25 cellular contexts compared by ENCODE assay signal in genomic region chr10:126016884-126017283, GRCh38.
"Had no signal": no experiment of that assay in that cellular context is flagged by ENCODE, and none has a peak within 500 bp of the region (broad histone marks: within the 10 kb centered on the region; RNA-seq: fewer than 3 reads in every experiment).

No MANE protein-coding gene starts in this region.

- H3K36me3 ChIP-seq: neural progenitor cell, ovary, right lobe of liver, stomach, thyroid gland had no signal

- H3K4me1 Mint-ChIP-seq: naive B cell had no signal

- H3K27me3 Mint-ChIP-seq: natural killer cell treated with Interleukin-12 subunit alpha and Interleukin-12 subunit beta and Interleukin-15 and Interleukin-18, amount 100 ng/mL, for 72 hours had no signal

- H3K9me3 Mint-ChIP-seq: memory B cell; natural killer cell treated with Interleukin-12 subunit alpha and Interleukin-12 subunit beta and Interleukin-15 and Interleukin-18, amount 100 ng/mL, for 72 hours; stimulated activated effector memory CD8-positive, alpha-beta T cell treated with anti-CD3 and anti-CD28 coated beads, Interleukin-12 subunit alpha, Interleukin-12 subunit beta, amount 100 ng/mL, for 72 hours had no signal

- H3K27ac ChIP-seq: dorsolateral prefrontal cortex, neural progenitor cell, ovary, right lobe of liver, stomach, thyroid gland had no signal

- H3K36me3 Mint-ChIP-seq: natural killer cell treated with Interleukin-12 subunit alpha and Interleukin-12 subunit beta and Interleukin-15 and Interleukin-18, amount 100 ng/mL, for 72 hours; stimulated activated effector memory CD8-positive, alpha-beta T cell treated with anti-CD3 and anti-CD28 coated beads, Interleukin-12 subunit alpha, Interleukin-12 subunit beta, amount 100 ng/mL, for 72 hours had no signal

- H3K27ac Mint-ChIP-seq: memory B cell; natural killer cell treated with Interleukin-12 subunit alpha and Interleukin-12 subunit beta and Interleukin-15 and Interleukin-18, amount 100 ng/mL, for 72 hours; neural progenitor cell; stimulated activated effector memory CD8-positive, alpha-beta T cell treated with anti-CD3 and anti-CD28 coated beads, Interleukin-12 subunit alpha, Interleukin-12 subunit beta, amount 100 ng/mL, for 72 hours had no signal

- ATAC-seq: left lobe of liver; mucosa of descending colon; natural killer cell treated with Interleukin-12 subunit alpha and Interleukin-12 subunit beta and Interleukin-15 and Interleukin-18, amount 100 ng/mL, for 72 hours; right lobe of liver; stimulated activated effector memory CD8-positive, alpha-beta T cell treated with anti-CD3 and anti-CD28 coated beads, Interleukin-12 subunit alpha, Interleukin-12 subunit beta, amount 100 ng/mL, for 72 hours had no signal

- H3K27me3 ChIP-seq: dorsolateral prefrontal cortex, neural progenitor cell, ovary, right lobe of liver, stomach, thyroid gland had no signal

- DNase-seq: cerebellar nuclear complex; cortex of kidney; dorsolateral prefrontal cortex; effector CD4-positive, alpha-beta T cell; hypothalamus; mucosa of descending colon; naive B cell; nucleus accumbens; ovary; right lobe of liver; small intestine; stimulated activated CD4-positive, alpha-beta T cell treated with anti-CD3 and anti-CD28 coated beads, Interleukin-12 subunit alpha, Interleukin-12 subunit beta, amount 100 ng/mL, for 4 hours; stimulated activated CD4-positive, alpha-beta T cell treated with anti-CD3 and anti-CD28 coated beads, Interleukin-1b, Interleukin-23, amount 100 ng/mL, for 48 hours; stimulated activated CD4-positive, alpha-beta T cell treated with anti-CD3 and anti-CD28 coated beads, Interleukin-4, amount 100 ng/mL, for 24 hours; stimulated activated naive CD4-positive, alpha-beta T cell treated with Interleukin-2 at 50 U/mL for 16 hours; stomach; thyroid gland; trophoblast cell had no signal

- H3K9me3 ChIP-seq: mucosa of descending colon, ovary, right lobe of liver, stomach, thyroid gland had no signal

- H3K9ac ChIP-seq: neural progenitor cell had no signal

- H3K4me3 ChIP-seq: dorsolateral prefrontal cortex, lung, mucosa of descending colon, neural progenitor cell, ovary, right lobe of liver, stomach, thyroid gland had no signal

- H3K4me2 ChIP-seq: neural progenitor cell had no signal

- H2AFZ ChIP-seq: neural progenitor cell had no signal

- H3K4me3 Mint-ChIP-seq: memory B cell; mesothelial cell of epicardium; naive B cell; natural killer cell treated with Interleukin-12 subunit alpha and Interleukin-12 subunit beta and Interleukin-15 and Interleukin-18, amount 100 ng/mL, for 72 hours; neural progenitor cell; stimulated activated effector memory CD8-positive, alpha-beta T cell treated with anti-CD3 and anti-CD28 coated beads, Interleukin-12 subunit alpha, Interleukin-12 subunit beta, amount 100 ng/mL, for 72 hours had no signal

- H3K4me1 ChIP-seq: right lobe of liver, thyroid gland had no signal
